ENCODE assay signal across 7 cellular contexts in genomic region chr1:32449457-32449831, GRCh38. TPM values are rescaled to one million over a fixed set of nuclear protein-coding genes. Genes with fewer than 3 reads are reported as not detected.
"Had no signal": no experiment of that assay in that cellular context is flagged by ENCODE, and none has a peak within 500 bp of the region (broad histone marks: within the 10 kb centered on the region; RNA-seq: fewer than 3 reads in every experiment).

No MANE protein-coding gene starts in this region.

RNA-seq across cellular contexts. Expression of gene ZBTB8B, which starts 15.4 kb away (rescaled TPM):
- total RNA-seq: activated CD4-positive, alpha-beta memory T cell treated with anti-CD3 and anti-CD28 coated beads, Interleukin-2, amount 10 ng/mL, durations not matched to agents 7 days and 5 days; activated CD8-positive, alpha-beta memory T cell treated with anti-CD3 and anti-CD28 coated beads, Interleukin-2, amount 10 ng/mL, durations not matched to agents 7 days and 5 days; LHCN-M2; RPMI7951; SJCRH30; T-helper 1 cell treated with Interleukin-12 subunit alpha and Interleukin-12 subunit beta and Interleukin-4 antibody, amounts not matched to agents 30 ng/mL and 1 ng/mL, for 36 hours; T-helper 2 cell treated with Interferon-gamma antibody and Interleukin-4, amounts not matched to agents 100 ng/mL and 5 ng/mL, for 36 hours had no signal
